In the genomic region with DNA sequence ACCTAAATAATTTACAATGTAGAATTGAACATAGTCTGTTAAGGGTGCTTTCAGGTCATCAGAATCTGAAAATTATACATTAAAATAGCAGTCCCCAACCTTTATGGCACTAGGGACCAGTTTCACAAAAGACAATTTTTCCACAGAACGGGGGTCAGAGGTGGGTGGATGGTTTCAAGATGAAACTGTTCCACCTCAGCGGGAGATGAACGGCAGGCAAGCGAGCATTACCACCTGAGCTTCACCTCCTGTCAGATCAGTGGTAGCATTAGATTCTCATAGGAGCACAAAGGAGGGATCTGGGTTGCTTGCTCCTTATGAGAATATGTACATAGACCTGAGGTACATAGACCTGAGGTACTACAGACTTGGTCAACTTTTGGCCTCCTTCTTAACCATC, we compare ENCODE assay signal across 11 cellular contexts. TPM values are rescaled to one million over a fixed set of nuclear protein-coding genes. Genes with fewer than 3 reads are reported as not detected.
DNase-seq lines count a peak whose midpoint lies in the region; ATAC-seq, FAIRE-seq and TF ChIP-seq lines count a peak whose summit lies in the region.
"Had no signal": no experiment of that assay in that cellular context is flagged by ENCODE, and none has a peak within 500 bp of the region (broad histone marks: within the 10 kb centered on the region; RNA-seq: fewer than 3 reads in every experiment).

No MANE protein-coding gene starts in this region.

- ATAC-seq in GM18517 (IDR thresholded peaks at IDR 0.05; ENCODE audit: unreplicated experiment): peak; percentile 76
- peak; percentile 67 for ATAC-seq in GM21360 (IDR thresholded peaks at IDR 0.05; ENCODE audit: unreplicated experiment)
- ATAC-seq in HG03280 (IDR thresholded peaks at IDR 0.05; ENCODE audit: unreplicated experiment): peak; percentile 51
- ATAC-seq in aorta (ENCODE audit: low FRiP score): no peak
- ATAC-seq: mucosa of descending colon, PC-3 had no signal

- no peaks in the 10 kb centered on the region for H3K27me3 ChIP-seq in small intestine (ENCODE audit: control insufficient read depth in 2 of 2, insufficient read depth in 2 of 2, low read length in 2 of 2)
- no peaks in the 10 kb centered on the region for H3K27me3 ChIP-seq in aorta (ENCODE audit: control insufficient read depth in 1 of 2, insufficient read depth in 2 of 2, low read length in 1 of 2)

- H3K4me1 ChIP-seq in small intestine (ENCODE audit: control insufficient read depth in 2 of 2, insufficient read depth in 1 of 2, low read depth in 1 of 2, low read length in 1 of 2) (no peaks in the 10 kb centered on the region), aorta (ENCODE audit: control insufficient read depth in 1 of 2, insufficient read depth in 2 of 2, low read length in 2 of 2) (no peaks in the 10 kb centered on the region)

- 92% methylated on average over 4 of the region's 4 CpGs for WGBS in lower leg skin, 2 donors
- WGBS in small intestine, 3 donors: 78 to 84% (median 79%) methylated on average over 4 of the region's 4 CpGs
- 92 to 95% methylated on average over 4 of the region's 4 CpGs for WGBS in aorta, 2 donors

- H3K27ac ChIP-seq in small intestine (ENCODE audit: low read depth in 1 of 2, low read length in 1 of 2) (no peak overlapping the region), aorta (ENCODE audit: low read depth in 1 of 2, low read length in 2 of 2) (no peak overlapping the region)
- H3K27ac ChIP-seq: GM23248 had no signal

- H3K4me3 ChIP-seq in lower leg skin (ENCODE audit: low read depth, poor library complexity, severe bottlenecking) (no peak overlapping the region), small intestine (ENCODE audit: low read depth in 1 of 2, low read length in 2 of 2) (no peak overlapping the region), aorta (ENCODE audit: low read length in 2 of 2) (no peak overlapping the region)
- H3K4me3 ChIP-seq: GM23248, mucosa of descending colon had no signal

- peak; percentile 21 to 32 for DNase-seq in stimulated activated CD4-positive, alpha-beta T cell treated with anti-CD3 and anti-CD28 coated beads, Interleukin-2, amount 100 ng/mL, for 48 hours
- no peak for DNase-seq in mucosa of gallbladder (ENCODE audit: low spot score)
- DNase-seq in lower leg skin (ENCODE audit: low spot score in 2 of 2): no peak
- DNase-seq in small intestine: no peak
- no peak for DNase-seq in aorta
- DNase-seq: GM23248, mucosa of descending colon, PC-3 had no signal

- intact Hi-C loops in lower leg skin (cut with DNase I; ENCODE audit: low total_unique reads): no loop called here
- intact Hi-C loops in aorta (cut with DNase I): no loop called here

- TF ChIP-seq CTCF in lower leg skin (IDR thresholded peaks at IDR 0.05): no peak

- TF ChIP-seq POLR2A in lower leg skin (IDR thresholded peaks at IDR 0.05): no peak

- FAIRE-seq in small intestine (lab: Jason Lieb, UNC): no peak

- H3K36me3 ChIP-seq in small intestine (ENCODE audit: control insufficient read depth in 2 of 2, insufficient read depth in 2 of 2, low read length in 2 of 2): peaks cover 0 to 2% of the 10 kb centered on the region in 2 donors
- H3K36me3 ChIP-seq in aorta (ENCODE audit: control insufficient read depth in 1 of 2, insufficient read depth in 2 of 2, low read length in 1 of 2): peaks cover 0 to 1% of the 10 kb centered on the region in 2 donors

- H3K9me3 ChIP-seq in small intestine (ENCODE audit: control insufficient read depth, low read depth) (no peaks in the 10 kb centered on the region), aorta (ENCODE audit: control insufficient read depth, low read length) (no peaks in the 10 kb centered on the region)
- H3K9me3 ChIP-seq: mucosa of descending colon had no signal

RNA-seq across cellular contexts. Expression of a gene that starts 29.0 kb away (rescaled TPM):
- total RNA-seq in mucosa of gallbladder (64.4 TPM), lower leg skin (10 to 100 TPM; 71.9 to 86.8 (median 75.0) TPM), aorta (10 to 100 TPM; 24.0 to 34.5 TPM)
- polyA plus RNA-seq in small intestine (10 to 100 TPM; 14.9 to 22.5 (median 16.8) TPM), aorta (1 to 10 TPM; 4.8 to 6.8 TPM)

Comparison
In these comparisons a context has a peak if more than half of its experiments do, and no peak if none do; other contexts are left out.
1. DNase-seq: peak in stimulated activated CD4-positive, alpha-beta T cell treated with anti-CD3 and anti-CD28 coated beads, Interleukin-2, amount 100 ng/mL, for 48 hours (2 of 2); none in mucosa of gallbladder (single experiment), lower leg skin (0 of 2), small intestine (single experiment) and aorta (0 of 2).